ENCODE assay signal across 20 cellular contexts in genomic region chr12:19191089-19191488, GRCh38.
A peak's percentile ranks its signal among the peaks of the same experiment; 100 is the strongest.
DNase-seq lines count a peak whose midpoint lies in the region; ATAC-seq and TF ChIP-seq lines count a peak whose summit lies in the region.
"Had no signal": no experiment of that assay in that cellular context is flagged by ENCODE, and none has a peak within 500 bp of the region (broad histone marks: within the 10 kb centered on the region; RNA-seq: fewer than 3 reads in every experiment).

No MANE protein-coding gene starts in this region.

- intact Hi-C loops in Right ventricle myocardium inferior (cut with DNase I) (loop anchor here (10.0 kb wide), 1 partner anchor 636 kb away; no protein-coding TSS in a partner anchor), cardiac septum (cut with DNase I) (loop anchor here (10.0 kb wide), 1 partner anchor 436 kb away; no protein-coding TSS in a partner anchor)
- intact Hi-C loops in dendritic cell treated with granulocyte-macrophage colony-stimulating factor and Interleukin-4, amounts not matched to agents 40 ng/mL and 50 ng/mL, for 4 days (cut with micrococcal nuclease) = loop anchor here (5.0 kb wide), 1 partner anchor 46 kb away; no protein-coding TSS in a partner anchor

- no peak overlapping the region for H3K27ac ChIP-seq in mesendoderm (ENCODE audit: low read depth, low read length)
- H3K27ac ChIP-seq: C4-2B, prostate gland, testis had no signal

- H2AK5ac ChIP-seq in mesendoderm (ENCODE audit: low read length) = no peak overlapping the region

- no peak overlapping the region for H3K4me3 ChIP-seq in mesendoderm (ENCODE audit: low read length)
- H3K4me3 ChIP-seq: lung, prostate gland, testis had no signal

- H3K79me2 ChIP-seq in mesendoderm (ENCODE audit: control insufficient read depth, insufficient read depth, low read length) = peaks cover 25% of the 10 kb centered on the region

- ATAC-seq in Right ventricle myocardium inferior (peak; percentile 9), HG02973 (IDR thresholded peaks at IDR 0.05; ENCODE audit: unreplicated experiment) (no peak)
- ATAC-seq: HepG2, natural killer cell had no signal

- no CpG with 5 or more reads among the region's 1 CpG for WGBS in mesendoderm (ENCODE audit: extremely low coverage, insufficient coverage, low lambda C conversion rate)

- no peak overlapping the region for H2BK15ac ChIP-seq in mesendoderm (replicated peaks; ENCODE audit: low read depth)

- H2BK120ac ChIP-seq in mesendoderm (ENCODE audit: low read depth, low read length) = peak overlapping the region; percentile 45

- no peaks in the 10 kb centered on the region for H3K9me3 Mint-ChIP-seq in dendritic cell treated with granulocyte-macrophage colony-stimulating factor and Interleukin-4, amounts not matched to agents 40 ng/mL and 50 ng/mL, for 4 days
- H3K9me3 Mint-ChIP-seq: activated CD4-positive, alpha-beta T cell treated with anti-CD3 and anti-CD28 coated beads, Interleukin-2, amount 10 ng/mL, durations not matched to agents 7 days and 5 days; natural killer cell had no signal

- no peaks in the 10 kb centered on the region for H3K36me3 Mint-ChIP-seq in dendritic cell treated with granulocyte-macrophage colony-stimulating factor and Interleukin-4, amounts not matched to agents 40 ng/mL and 50 ng/mL, for 4 days (ENCODE audit: low read depth)
- H3K36me3 Mint-ChIP-seq: natural killer cell had no signal

- H3K23ac ChIP-seq in mesendoderm (ENCODE audit: low read length) = no peak overlapping the region

- H3K4ac ChIP-seq in mesendoderm (ENCODE audit: low read depth, low read length) = no peak overlapping the region

- peaks cover 27% of the 10 kb centered on the region for H3K4me1 Mint-ChIP-seq in dendritic cell treated with granulocyte-macrophage colony-stimulating factor and Interleukin-4, amounts not matched to agents 40 ng/mL and 50 ng/mL, for 4 days (ENCODE audit: low read depth)
- H3K4me1 Mint-ChIP-seq: activated CD4-positive, alpha-beta T cell treated with anti-CD3 and anti-CD28 coated beads, Interleukin-2, amount 10 ng/mL, durations not matched to agents 7 days and 5 days; natural killer cell had no signal

- no peak overlapping the region for H3K4me2 ChIP-seq in mesendoderm (ENCODE audit: low read length)

- in situ Hi-C loops in GM13976 (cut with MboI; ENCODE audit: low sequenced_read_pairs, unreplicated experiment) = loop anchor here (25.0 kb wide), 1 partner anchor 1054 kb away; no protein-coding TSS in a partner anchor

- no peak overlapping the region for H3K4me3 Mint-ChIP-seq in dendritic cell treated with granulocyte-macrophage colony-stimulating factor and Interleukin-4, amounts not matched to agents 40 ng/mL and 50 ng/mL, for 4 days
- H3K4me3 Mint-ChIP-seq: activated CD4-positive, alpha-beta T cell treated with anti-CD3 and anti-CD28 coated beads, Interleukin-2, amount 10 ng/mL, durations not matched to agents 7 days and 5 days; natural killer cell had no signal

- no peak for TF ChIP-seq CTCF in GM13976 (IDR thresholded peaks at IDR 0.05; ENCODE audit: borderline replicate concordance, control extremely low read depth, extremely low read depth, insufficient read depth, missing control alignments)

- no peak for DNase-seq in Right ventricle myocardium inferior (ENCODE audit: missing footprints)
- no peak for DNase-seq in cardiac septum (ENCODE audit: low spot score)
- no peak for DNase-seq in mesendoderm
- DNase-seq in NCI-H1417 (lab: John Stamatoyannopoulos, UW) = no peak
- DNase-seq in NCI-H1092 treated with DMSO at 0.1 percent for 48 hours (lab: John Stamatoyannopoulos, UW) = no peak
- no peak for DNase-seq in GM13976 (ENCODE audit: low spot score)
- DNase-seq: activated CD4-positive, alpha-beta T cell treated with anti-CD3 and anti-CD28 coated beads, Interleukin-2, amount 10 ng/mL, durations not matched to agents 7 days and 5 days; activated CD8-positive, alpha-beta memory T cell treated with anti-CD3 and anti-CD28 coated beads, Interleukin-2, amount 50 U/mL, for 48 hours; activated gamma-delta T cell; cortex of kidney; MM.1S; natural killer cell; NCI-H1930; testis had no signal

- H4K8ac ChIP-seq in mesendoderm (ENCODE audit: low read depth, low read length) = no peak overlapping the region

- peak overlapping the region; percentile 44 for H3K56ac ChIP-seq in mesendoderm (ENCODE audit: low read length)

- H3K79me1 ChIP-seq in mesendoderm (ENCODE audit: low read length) = peaks cover 13% of the 10 kb centered on the region

- no peak overlapping the region for H2BK5ac ChIP-seq in mesendoderm (ENCODE audit: low read length)

- H3K27me3 ChIP-seq in mesendoderm (ENCODE audit: insufficient read depth, low read length, poor library complexity) = no peaks in the 10 kb centered on the region
- H3K27me3 ChIP-seq: testis had no signal

- H3K36me3 ChIP-seq in mesendoderm (ENCODE audit: control insufficient read depth, insufficient read depth, low read length) = no peaks in the 10 kb centered on the region
- H3K36me3 ChIP-seq: prostate gland had no signal

- no peak overlapping the region for H4K5ac ChIP-seq in mesendoderm (ENCODE audit: low read length)

- peak overlapping the region; percentile 89 for H3K27ac Mint-ChIP-seq in dendritic cell treated with granulocyte-macrophage colony-stimulating factor and Interleukin-4, amounts not matched to agents 40 ng/mL and 50 ng/mL, for 4 days
- H3K27ac Mint-ChIP-seq: activated CD4-positive, alpha-beta T cell treated with anti-CD3 and anti-CD28 coated beads, Interleukin-2, amount 10 ng/mL, durations not matched to agents 7 days and 5 days; natural killer cell had no signal

- no peak overlapping the region for H3K9ac ChIP-seq in mesendoderm (ENCODE audit: low read length)

- no peaks in the 10 kb centered on the region for H3K27me3 Mint-ChIP-seq in dendritic cell treated with granulocyte-macrophage colony-stimulating factor and Interleukin-4, amounts not matched to agents 40 ng/mL and 50 ng/mL, for 4 days
- H3K27me3 Mint-ChIP-seq: activated CD4-positive, alpha-beta T cell treated with anti-CD3 and anti-CD28 coated beads, Interleukin-2, amount 10 ng/mL, durations not matched to agents 7 days and 5 days had no signal

- no peak overlapping the region for H3K18ac ChIP-seq in mesendoderm (ENCODE audit: low read length)

- peaks cover 7% of the 10 kb centered on the region for H3K4me1 ChIP-seq in mesendoderm (ENCODE audit: control insufficient read depth, low read depth, low read length)
- H3K4me1 ChIP-seq: prostate gland had no signal
